Comparison of ENCODE assay signal across 5 cellular contexts in genomic region chr21:24856326-24856725, GRCh38.
"Had no signal": no experiment of that assay in that cellular context is flagged by ENCODE, and none has a peak within 500 bp of the region (broad histone marks: within the 10 kb centered on the region; RNA-seq: fewer than 3 reads in every experiment).

No MANE protein-coding gene starts in this region.

- DNase-seq: KBM-7, KG1 had no signal

- H3K27ac ChIP-seq: HL-60, KMS-11 had no signal

- H3K4me2 ChIP-seq: KMS-11 had no signal

- FAIRE-seq: HTR-8/SVneo had no signal

- H3K9ac ChIP-seq: KMS-11 had no signal
